Comparison of ENCODE assay signal across 9 cellular contexts in the genomic region with DNA sequence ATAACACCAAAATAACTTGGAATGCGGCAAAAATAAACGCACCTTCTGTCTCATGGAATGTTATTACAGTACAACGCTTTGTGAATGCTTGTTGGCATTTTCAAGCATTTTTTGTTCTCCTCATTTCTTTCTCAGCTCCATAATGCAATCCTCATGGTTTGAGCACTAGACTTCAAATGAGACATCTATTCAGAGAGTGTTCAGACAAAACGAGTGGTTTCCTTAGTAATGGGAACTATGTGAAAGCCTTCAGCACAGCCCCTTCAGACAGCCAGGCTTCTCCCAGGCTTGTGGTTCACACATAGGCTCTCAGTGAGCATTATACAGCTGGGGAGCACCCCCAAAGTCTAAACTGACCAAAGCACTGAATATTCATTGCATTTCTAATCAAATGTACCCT. TPM values are rescaled to one million over a fixed set of nuclear protein-coding genes. Genes with fewer than 3 reads are reported as not detected.
A peak's percentile ranks its signal among the peaks of the same experiment; 100 is the strongest.
DNase-seq lines count a peak whose midpoint lies in the region; FAIRE-seq and TF ChIP-seq lines count a peak whose summit lies in the region.
"Had no signal": no experiment of that assay in that cellular context is flagged by ENCODE, and none has a peak within 500 bp of the region (broad histone marks: within the 10 kb centered on the region; RNA-seq: fewer than 3 reads in every experiment).

No MANE protein-coding gene starts in this region.

- in situ Hi-C loops in brain microvascular endothelial cell (cut with HindIII; ENCODE audit: low pct_ligation_motif_present, low sequenced_read_pairs), result no loop called here

- peak; percentile 51 for DNase-seq in Daoy (ENCODE audit: low read depth)
- peak; percentile 61 to 88 for DNase-seq in SJSA1 (ENCODE audit: low read depth in 1 of 2, low spot score in 2 of 2)
- DNase-seq in brain microvascular endothelial cell, result peak; percentile 74
- DNase-seq in putamen (ENCODE audit: low spot score), result peak; percentile 33
- no peak for DNase-seq in activated CD4-positive, CD25-positive, alpha-beta regulatory T cell (lab: John Stamatoyannopoulos, UW)
- no peak for DNase-seq in NCI-H524 treated with DMSO at 0.1 percent for 48 hours (lab: John Stamatoyannopoulos, UW)
- DNase-seq in GM12891 (ENCODE audit: insufficient read length, low spot score), result no peak
- DNase-seq: Right ventricle myocardium superior; stimulated activated CD4-positive, alpha-beta T cell treated with anti-CD3 and anti-CD28 coated beads, Interleukin-15, amount 100 ng/mL, for 24 hours had no signal

- TF ChIP-seq POLR2A in GM12891 (IDR thresholded peaks at IDR 0.05; ENCODE audit: low read depth, low read length), result no peak

- peaks cover 45% of the 10 kb centered on the region for H3K4me1 ChIP-seq in SJSA1 (replicated peaks)

- no peak overlapping the region for H3K4me3 ChIP-seq in SJSA1
- H3K4me3 ChIP-seq in brain microvascular endothelial cell (ENCODE audit: low read depth, low read length), result no peak overlapping the region

- no peak for FAIRE-seq in GM12891 (lab: Jason Lieb, UNC)

- H3K36me3 ChIP-seq in SJSA1 (no peaks in the 10 kb centered on the region), brain microvascular endothelial cell (replicated peaks) (no peaks in the 10 kb centered on the region)

- H3K27me3 ChIP-seq in SJSA1 (replicated peaks) (no peaks in the 10 kb centered on the region), brain microvascular endothelial cell (replicated peaks) (no peaks in the 10 kb centered on the region)

- no peak for TF ChIP-seq CTCF in brain microvascular endothelial cell (IDR thresholded peaks at IDR 0.05; ENCODE audit: low read depth, low read length, missing control alignments)

- H3K27ac ChIP-seq in SJSA1 (peak overlapping the region; percentile 95), brain microvascular endothelial cell (peak overlapping the region; percentile 76)

- H3K9me3 ChIP-seq in SJSA1 (replicated peaks), result no peaks in the 10 kb centered on the region

TF ChIP-seq in GM12891, 5 proteins besides CTCF, POLR2A, EP300 and RAD21:
- TF ChIP-seq PAX5 (IDR thresholded peaks at IDR 0.05; ENCODE audit: insufficient read depth, low read length, severe bottlenecking) (no peak), TAF1 (IDR thresholded peaks at IDR 0.05; ENCODE audit: low read depth, low read length) (no peak), SPI1 (IDR thresholded peaks at IDR 0.05; ENCODE audit: low read depth, low read length) (no peak), POU2F2 (IDR thresholded peaks at IDR 0.05; ENCODE audit: low read depth, low read length) (no peak), POLR2AphosphoS5 (IDR thresholded peaks at IDR 0.05; ENCODE audit: low read depth, low read length) (no peak)

RNA-seq across cellular contexts. Expression of a gene that starts 8.6 kb away (rescaled TPM):
- total RNA-seq in Daoy (2014; rRNA removed; shearing (Covaris generic)), result 20.0 and 26.1 TPM in 2 replicates
- total RNA-seq in SJSA1 (2014; rRNA removed; shearing (Covaris generic)), result 0.22 TPM in 1 of 2 replicates, not detected in the other
- 0.04 TPM for polyA plus RNA-seq in GM12891 (2012; ENCODE audit: low read depth, missing spikeins)

Comparison
In these comparisons a context has a peak if more than half of its experiments do, and no peak if none do; other contexts are left out.
1. DNase-seq: peak in Daoy (single experiment), SJSA1 (2 of 2), brain microvascular endothelial cell (single experiment) and putamen (single experiment); none in activated CD4-positive, CD25-positive, alpha-beta regulatory T cell (0 of 4), NCI-H524 treated with DMSO at 0.1 percent for 48 hours (single experiment) and GM12891 (single experiment).
2. RNA of a gene that starts 8.6 kb away (total RNA-seq): 20.0 to 26.1 TPM in Daoy; 0.22 TPM in SJSA1; every median in the first group is over 10 times any median in the second.